1 cellular context compared by ENCODE assay signal in genomic region chr2:3553946-3554345, GRCh38.
TF ChIP-seq lines count a peak whose summit lies in the region.

No MANE protein-coding gene starts in this region.

TF ChIP-seq in IMR-90, 13 proteins besides CTCF, POLR2A, EP300 and RAD21:
- TF ChIP-seq MAZ (IDR thresholded peaks at IDR 0.05; ENCODE audit: borderline replicate concordance, low read depth, low read length) (no peak), MXI1 (IDR thresholded peaks at IDR 0.05; ENCODE audit: borderline replicate concordance, low read depth, low read length) (no peak), CEBPB (IDR thresholded peaks at IDR 0.05; ENCODE audit: low read depth, low read length) (no peak), CHD1 (IDR thresholded peaks at IDR 0.05; ENCODE audit: low read depth, low read length) (no peak)
